ENCODE assay signal across 16 cellular contexts in genomic region chr3:118526758-118527526, GRCh38.
A peak's percentile ranks its signal among the peaks of the same experiment; 100 is the strongest.
DNase-seq lines count a peak whose midpoint lies in the region; ATAC-seq and TF ChIP-seq lines count a peak whose summit lies in the region.
"Had no signal": no experiment of that assay in that cellular context is flagged by ENCODE, and none has a peak within 500 bp of the region (broad histone marks: within the 10 kb centered on the region; RNA-seq: fewer than 3 reads in every experiment).

No MANE protein-coding gene starts in this region.

- in situ Hi-C loops in GM13977 (cut with MboI; ENCODE audit: low pct_unique_long_range_greater_than_20kb, low sequenced_read_pairs, unreplicated experiment) (no loop called here), mammary epithelial cell (cut with MboI; ENCODE audit: low sequenced_read_pairs in 2 of 2) (no loop called here)

- H3K4me2 ChIP-seq in mammary epithelial cell (ENCODE audit: insufficient read depth, low read depth, low read length): no peak overlapping the region

- H3K4me1 ChIP-seq in mammary epithelial cell (ENCODE audit: insufficient read depth, low read length): peaks cover 7% of the 10 kb centered on the region
- H3K4me1 ChIP-seq: prostate gland, vagina had no signal

- dilution Hi-C loops in mammary epithelial cell (cut with HindIII; ENCODE audit: low sequenced_read_pairs): no loop called here

- peak overlapping the region; percentile 20 for H2AFZ ChIP-seq in mammary epithelial cell (ENCODE audit: low read depth, low read length)

- H3K36me3 ChIP-seq in mammary epithelial cell (ENCODE audit: insufficient read depth, low read length): no peaks in the 10 kb centered on the region
- H3K36me3 ChIP-seq in H7 (replicated peaks; ENCODE audit: control insufficient read depth, insufficient read depth, low read length): no peaks in the 10 kb centered on the region
- H3K36me3 ChIP-seq: prostate gland, vagina had no signal

- TF ChIP-seq CTCF in GM13977 (IDR thresholded peaks at IDR 0.05; ENCODE audit: extremely low read depth, insufficient read depth, missing control alignments): no peak
- no peak for TF ChIP-seq CTCF in GM20000 (IDR thresholded peaks at IDR 0.05; ENCODE audit: extremely low read depth, missing control alignments)
- no peak for TF ChIP-seq CTCF in mammary epithelial cell (conservative IDR thresholded peaks at IDR 0.05 in 1 of 2, IDR thresholded peaks at IDR 0.05 in 1 of 2; ENCODE audit: extremely low read depth in 1 of 2, insufficient read depth in 1 of 2, low read depth in 1 of 2, low read length in 2 of 2)

- H3K4me3 ChIP-seq in mammary epithelial cell (replicated peaks in 1 of 3; ENCODE audit: insufficient read depth in 1 of 3, low read depth in 2 of 3, low read length in 3 of 3): no peak overlapping the region
- H3K4me3 ChIP-seq in H7 (ENCODE audit: insufficient read depth, low read depth, low read length): no peak overlapping the region
- H3K4me3 ChIP-seq: prostate gland, vagina had no signal

- no peak overlapping the region for H3K9ac ChIP-seq in mammary epithelial cell (ENCODE audit: insufficient read depth, low read length)

- peak; percentile 2 for DNase-seq in GM13977 (ENCODE audit: low spot score)
- peak; percentile 12 for DNase-seq in GM20000 (ENCODE audit: low spot score)
- DNase-seq in mammary epithelial cell: no peak
- DNase-seq in activated naive CD4-positive, alpha-beta T cell (lab: John Stamatoyannopoulos, UW): no peak
- no peak for DNase-seq in stimulated activated CD4-positive, alpha-beta T cell treated with anti-CD3 and anti-CD28 coated beads, Interleukin-4, amount 100 ng/mL, for 4 hours
- DNase-seq in H7: no peak
- DNase-seq in activated CD4-positive, CD25-positive, alpha-beta regulatory T cell (lab: John Stamatoyannopoulos, UW): no peak
- DNase-seq: activated CD4-positive, CD25-positive, alpha-beta regulatory T cell treated with anti-CD3 and anti-CD28 coated beads, Interleukin-2, amount 50 U/mL, for 72 hours; effector CD4-positive, alpha-beta T cell; foreskin melanocyte; NCI-H2081 treated with DMSO at 0.1 percent for 48 hours; stimulated activated CD4-positive, alpha-beta T cell treated with anti-CD3 and anti-CD28 coated beads, Interleukin-2, amount 100 ng/mL, for 24 hours had no signal

- 88% methylated on average over 1 of the region's 1 CpG for WGBS in mammary epithelial cell (ENCODE audit: low coverage, missing lambda C conversion rate)

- no peaks in the 10 kb centered on the region for H4K20me1 ChIP-seq in mammary epithelial cell (ENCODE audit: insufficient read depth, low read length)

- H3K9me3 ChIP-seq in mammary epithelial cell (replicated peaks; ENCODE audit: insufficient read depth, low read length): no peaks in the 10 kb centered on the region
- H3K9me3 ChIP-seq: prostate gland, vagina had no signal

- H3K79me2 ChIP-seq in mammary epithelial cell (ENCODE audit: insufficient read depth, low read length): no peaks in the 10 kb centered on the region

- no TSS peak for BruUV-seq in mammary epithelial cell (replicated peaks; lab: Mats Ljungman, UMichigan)

- intact Hi-C loops in mammary epithelial cell (cut with micrococcal nuclease): no loop called here

- peak; percentile 56 for ATAC-seq in HG03045 (IDR thresholded peaks at IDR 0.05; ENCODE audit: unreplicated experiment)
- ATAC-seq: stimulated activated effector memory CD8-positive, alpha-beta T cell treated with anti-CD3 and anti-CD28 coated beads, Interleukin-12 subunit alpha, Interleukin-12 subunit beta, amount 100 ng/mL, for 72 hours had no signal

- H3K27ac ChIP-seq in mammary epithelial cell (ENCODE audit: insufficient read depth, low read depth, low read length): no peak overlapping the region
- H3K27ac ChIP-seq: prostate gland, vagina had no signal

- H3K27me3 ChIP-seq in mammary epithelial cell (ENCODE audit: insufficient read depth, low read length) (no peaks in the 10 kb centered on the region), H7 (ENCODE audit: control insufficient read depth, insufficient read depth, low read length) (no peaks in the 10 kb centered on the region)
- H3K27me3 ChIP-seq: vagina had no signal

- CTCF ChIA-PET in mammary epithelial cell (lab: Charles Lee; ENCODE audit: low non-redundant PET): no interaction called here

Comparison
In these comparisons a context has a peak if more than half of its experiments do, and no peak if none do; other contexts are left out.
1. DNase-seq: peak in GM13977 (single experiment) and GM20000 (single experiment); none in mammary epithelial cell (single experiment), activated naive CD4-positive, alpha-beta T cell (0 of 4), stimulated activated CD4-positive, alpha-beta T cell treated with anti-CD3 and anti-CD28 coated beads, Interleukin-4, amount 100 ng/mL, for 4 hours (0 of 2), H7 (single experiment) and activated CD4-positive, CD25-positive, alpha-beta regulatory T cell (0 of 4).